11 cellular contexts compared by ENCODE assay signal in the genomic region with DNA sequence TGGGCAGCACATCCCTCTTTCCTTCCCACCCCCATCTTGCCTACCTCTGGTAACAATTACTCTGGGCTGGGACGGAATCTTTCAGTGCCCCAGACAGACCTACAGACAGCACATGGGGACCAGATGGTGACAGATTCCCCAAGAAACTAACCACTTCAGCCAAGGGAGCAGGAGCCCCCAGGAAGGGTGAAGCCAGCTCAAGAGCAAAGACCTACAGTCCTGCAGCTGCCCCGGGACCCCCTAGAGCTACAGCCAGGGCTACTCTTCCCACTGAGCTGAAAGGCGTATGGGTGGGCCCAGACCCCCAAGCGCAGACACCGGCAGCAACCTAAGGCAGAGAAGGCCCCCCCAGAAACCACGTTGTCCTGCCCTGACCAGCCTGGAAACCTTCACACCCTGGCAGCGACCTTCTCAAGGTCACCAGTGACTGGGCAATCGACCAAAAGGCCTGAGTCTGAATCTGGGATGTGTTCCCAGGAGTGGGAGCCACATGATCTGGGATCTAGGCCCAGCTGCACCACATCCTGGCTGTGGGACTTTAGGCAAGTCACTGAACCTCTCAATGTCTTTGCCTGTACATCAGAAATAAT.
DNase-seq lines count a peak whose midpoint lies in the region; ATAC-seq and TF ChIP-seq lines count a peak whose summit lies in the region.
"Had no signal": no experiment of that assay in that cellular context is flagged by ENCODE, and none has a peak within 500 bp of the region (broad histone marks: within the 10 kb centered on the region; RNA-seq: fewer than 3 reads in every experiment).

No MANE protein-coding gene starts in this region.

- BruUV-seq in OCI-LY7 (replicated peaks; lab: Mats Ljungman, UMichigan) = no TSS peak

- CTCF ChIA-PET in OCI-LY7 (lab: Charles Lee; ENCODE audit: unreplicated experiment) = no interaction called here

- H3K9me3 Mint-ChIP-seq in chondrocyte (ENCODE audit: low read depth) = no peaks in the 10 kb centered on the region
- no peaks in the 10 kb centered on the region for H3K9me3 Mint-ChIP-seq in activated naive CD4-positive, alpha-beta T cell treated with anti-CD3 and anti-CD28 coated beads, Interleukin-2, amount 50 U/mL, for 72 hours
- H3K9me3 Mint-ChIP-seq: activated naive CD4-positive, alpha-beta T cell treated with anti-CD3 and anti-CD28 coated beads, Interleukin-2, amount 50 U/mL, for 24 hours had no signal

- POLR2A ChIA-PET in OCI-LY7 (lab: Charles Lee) = interaction anchor here (1.0 kb wide), 1 partner anchor 68 kb away, joined by 3 read pairs; no protein-coding TSS in a partner anchor

- H3K27ac ChIP-seq in OCI-LY7 (ENCODE audit: low read depth, low read length, poor library complexity, severe bottlenecking) = no peak overlapping the region

- TF ChIP-seq CTCF in HFF-Myc (IDR thresholded peaks at IDR 0.05; ENCODE audit: low read depth, low read length, missing control alignments) = no peak
- no peak for TF ChIP-seq CTCF in chondrocyte (IDR thresholded peaks at IDR 0.05)
- no peak for TF ChIP-seq CTCF in OCI-LY7 (conservative IDR thresholded peaks at IDR 0.05; ENCODE audit: low read length)

- no peak overlapping the region for H3K4me2 ChIP-seq in OCI-LY7 (ENCODE audit: low read length)

- H2AFZ ChIP-seq in OCI-LY7 (ENCODE audit: low read length) = no peak overlapping the region

- peak overlapping the region; percentile 38 for H3K27ac Mint-ChIP-seq in chondrocyte (ENCODE audit: unreplicated experiment)
- H3K27ac Mint-ChIP-seq in activated naive CD4-positive, alpha-beta T cell treated with anti-CD3 and anti-CD28 coated beads, Interleukin-2, amount 50 U/mL, for 72 hours = no peak overlapping the region
- H3K27ac Mint-ChIP-seq: activated naive CD4-positive, alpha-beta T cell treated with anti-CD3 and anti-CD28 coated beads, Interleukin-2, amount 50 U/mL, for 24 hours; WTC11 had no signal

- ATAC-seq in left lobe of liver (peak; percentile 94), esophagus mucosa (no peak), HG02981 (IDR thresholded peaks at IDR 0.05; ENCODE audit: unreplicated experiment) (no peak)
- ATAC-seq in activated naive CD4-positive, alpha-beta T cell treated with anti-CD3 and anti-CD28 coated beads, Interleukin-2, amount 50 U/mL, for 72 hours = no peak
- ATAC-seq: WTC11 had no signal

- DNase-seq in HFF-Myc (ENCODE audit: extremely low read depth, low read depth) = peak; percentile 91
- no peak for DNase-seq in chondrocyte (ENCODE audit: low spot score)
- DNase-seq in left lobe of liver (ENCODE audit: low spot score) = peak; percentile 86
- DNase-seq in stimulated activated CD8-positive, alpha-beta memory T cell treated with anti-CD3 and anti-CD28 coated beads, Interleukin-4, amount 100 ng/mL, for 48 hours = peak; percentile 14
- DNase-seq in OCI-LY7 (ENCODE audit: low spot score) = no peak
- DNase-seq in activated naive CD4-positive, alpha-beta T cell treated with anti-CD3 and anti-CD28 coated beads, Interleukin-2, amount 50 U/mL, for 72 hours (ENCODE audit: low spot score in 2 of 2) = no peak
- DNase-seq: DMS153 had no signal

- H3K27me3 Mint-ChIP-seq in chondrocyte (ENCODE audit: low read depth) = no peaks in the 10 kb centered on the region
- H3K27me3 Mint-ChIP-seq: activated naive CD4-positive, alpha-beta T cell treated with anti-CD3 and anti-CD28 coated beads, Interleukin-2, amount 50 U/mL, for 24 hours had no signal

- intact Hi-C loops in OCI-LY7 (cut with micrococcal nuclease; ENCODE audit: unreplicated experiment) = no loop called here

- H3K4me3 ChIP-seq in HFF-Myc (replicated peaks; ENCODE audit: low read depth, low read length) = no peak overlapping the region
- H3K4me3 ChIP-seq in OCI-LY7 (ENCODE audit: low read depth, low read length, poor library complexity, severe bottlenecking) = no peak overlapping the region

- no peak overlapping the region for H3K4me3 Mint-ChIP-seq in chondrocyte (ENCODE audit: unreplicated experiment)
- H3K4me3 Mint-ChIP-seq: activated naive CD4-positive, alpha-beta T cell treated with anti-CD3 and anti-CD28 coated beads, Interleukin-2, amount 50 U/mL, for 24 hours; WTC11 had no signal

- H4K20me1 ChIP-seq in OCI-LY7 (ENCODE audit: insufficient read depth, low read length) = no peaks in the 10 kb centered on the region

- peaks cover 45% of the 10 kb centered on the region for H3K4me1 Mint-ChIP-seq in chondrocyte (ENCODE audit: low read depth)
- H3K4me1 Mint-ChIP-seq: activated naive CD4-positive, alpha-beta T cell treated with anti-CD3 and anti-CD28 coated beads, Interleukin-2, amount 50 U/mL, for 24 hours had no signal

- H3K9me3 ChIP-seq in OCI-LY7 (ENCODE audit: low read length) = no peaks in the 10 kb centered on the region

- H3K36me3 ChIP-seq in OCI-LY7 (ENCODE audit: insufficient read depth, low read length) = no peaks in the 10 kb centered on the region

- H3K79me2 ChIP-seq in OCI-LY7 (ENCODE audit: insufficient read depth, low read depth, low read length) = no peaks in the 10 kb centered on the region

- H3K36me3 Mint-ChIP-seq in chondrocyte (ENCODE audit: low read depth) = no peaks in the 10 kb centered on the region
- no peaks in the 10 kb centered on the region for H3K36me3 Mint-ChIP-seq in activated naive CD4-positive, alpha-beta T cell treated with anti-CD3 and anti-CD28 coated beads, Interleukin-2, amount 50 U/mL, for 72 hours
- H3K36me3 Mint-ChIP-seq: activated naive CD4-positive, alpha-beta T cell treated with anti-CD3 and anti-CD28 coated beads, Interleukin-2, amount 50 U/mL, for 24 hours had no signal

- peaks cover 9% of the 10 kb centered on the region for H3K4me1 ChIP-seq in OCI-LY7 (ENCODE audit: insufficient read depth, low read length, poor library complexity, severe bottlenecking)

- H3K9me2 ChIP-seq in OCI-LY7 (ENCODE audit: insufficient read depth, low read length) = no peaks in the 10 kb centered on the region

Comparison
In these comparisons a context has a peak if more than half of its experiments do, and no peak if none do; other contexts are left out.
1. DNase-seq: peak in HFF-Myc (single experiment), left lobe of liver (single experiment) and stimulated activated CD8-positive, alpha-beta memory T cell treated with anti-CD3 and anti-CD28 coated beads, Interleukin-4, amount 100 ng/mL, for 48 hours (single experiment); none in chondrocyte (single experiment), OCI-LY7 (single experiment) and activated naive CD4-positive, alpha-beta T cell treated with anti-CD3 and anti-CD28 coated beads, Interleukin-2, amount 50 U/mL, for 72 hours (0 of 2).